2 cellular contexts compared by ENCODE assay signal in genomic region chr19:1132625-1133383, GRCh38.
TF ChIP-seq lines count a peak whose summit lies in the region.

No MANE protein-coding gene starts in this region.

TF ChIP-seq in PFSK-1, 5 proteins besides CTCF, POLR2A, EP300 and RAD21:
- TF ChIP-seq FOXP2 (optimal IDR thresholded peaks at IDR 0.05; ENCODE audit: borderline replicate concordance, extremely low read depth, extremely low read length, insufficient read depth) (peak; percentile 52), SIN3A (IDR thresholded peaks at IDR 0.05; ENCODE audit: borderline replicate concordance, insufficient read depth, low read length) (no peak)

TF ChIP-seq in H1, 55 proteins besides CTCF, POLR2A, EP300 and RAD21:
- no peak for TF ChIP-seq GTF2F1 (IDR thresholded peaks at IDR 0.05; ENCODE audit: borderline replicate concordance, low read depth, low read length)
- TF ChIP-seq RFX5 (IDR thresholded peaks at IDR 0.05; ENCODE audit: borderline replicate concordance, low read depth, low read length): no peak
- no peak for TF ChIP-seq TEAD4 (IDR thresholded peaks at IDR 0.05; ENCODE audit: low read depth, low read length)
- TF ChIP-seq, protein P1, sequence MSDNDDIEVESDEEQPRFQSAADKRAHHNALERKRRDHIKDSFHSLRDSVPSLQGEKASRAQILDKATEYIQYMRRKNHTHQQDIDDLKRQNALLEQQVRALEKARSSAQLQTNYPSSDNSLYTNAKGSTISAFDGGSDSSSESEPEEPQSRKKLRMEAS (IDR thresholded peaks at IDR 0.05): no peak
- TF ChIP-seq BRCA1 (IDR thresholded peaks at IDR 0.05; ENCODE audit: low read depth, low read length): no peak
- TF ChIP-seq SIRT6 (IDR thresholded peaks at IDR 0.05; ENCODE audit: low read length): no peak
- TF ChIP-seq EGR1 (IDR thresholded peaks at IDR 0.05; ENCODE audit: borderline replicate concordance, low read depth, low read length): no peak
- TF ChIP-seq, protein P2, sequence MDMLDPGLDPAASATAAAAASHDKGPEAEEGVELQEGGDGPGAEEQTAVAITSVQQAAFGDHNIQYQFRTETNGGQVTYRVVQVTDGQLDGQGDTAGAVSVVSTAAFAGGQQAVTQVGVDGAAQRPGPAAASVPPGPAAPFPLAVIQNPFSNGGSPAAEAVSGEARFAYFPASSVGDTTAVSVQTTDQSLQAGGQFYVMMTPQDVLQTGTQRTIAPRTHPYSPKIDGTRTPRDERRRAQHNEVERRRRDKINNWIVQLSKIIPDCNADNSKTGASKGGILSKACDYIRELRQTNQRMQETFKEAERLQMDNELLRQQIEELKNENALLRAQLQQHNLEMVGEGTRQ (IDR thresholded peaks at IDR 0.05; ENCODE audit: low read length): no peak
- no peak for TF ChIP-seq EZH2 (IDR thresholded peaks at IDR 0.05; ENCODE audit: low read depth, low read length, severe bottlenecking)
- no peak for TF ChIP-seq POLR2AphosphoS5 (IDR thresholded peaks at IDR 0.05; ENCODE audit: low read depth, low read length)
- no peak for TF ChIP-seq KDM5A (IDR thresholded peaks at IDR 0.05; ENCODE audit: low read length)
- TF ChIP-seq CEBPB (IDR thresholded peaks at IDR 0.05; ENCODE audit: low read depth, low read length): no peak
- TF ChIP-seq SP4 (IDR thresholded peaks at IDR 0.05; ENCODE audit: low read length): no peak
- no peak for TF ChIP-seq KDM1A (IDR thresholded peaks at IDR 0.05; ENCODE audit: borderline replicate concordance, low read length)
TF ChIP-seq in H1: peak in this region for 0.
